In the genomic region with DNA sequence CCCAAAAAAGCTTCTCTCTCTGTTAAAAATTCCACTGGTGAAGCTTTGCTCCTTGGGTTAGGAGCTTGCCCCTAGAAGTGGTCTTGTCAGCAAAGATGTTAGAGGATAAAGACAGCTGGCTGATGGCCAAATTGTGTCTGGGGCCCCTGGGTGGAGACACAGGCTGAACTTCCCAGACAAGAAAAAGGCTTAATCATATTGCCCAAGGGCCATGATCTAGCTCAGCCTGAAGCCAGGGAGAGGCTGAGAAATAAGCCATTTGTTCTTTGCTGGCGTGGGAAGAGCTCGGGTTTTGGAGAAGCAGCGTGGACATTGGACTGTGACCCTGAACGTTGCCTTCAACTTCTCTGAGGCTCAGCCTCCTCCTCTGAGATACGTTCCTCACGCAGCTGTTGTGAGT, we compare ENCODE assay signal across 8 cellular contexts.
DNase-seq lines count a peak whose midpoint lies in the region; ATAC-seq and TF ChIP-seq lines count a peak whose summit lies in the region.

No MANE protein-coding gene starts in this region.

- no peaks in the 10 kb centered on the region for H3K9me2 ChIP-seq in hepatocyte (replicated peaks; ENCODE audit: insufficient read depth)

- H3K4me1 ChIP-seq in hepatocyte (ENCODE audit: insufficient read depth) (peaks cover 44% of the 10 kb centered on the region), tibial artery (peaks cover 0 to 79% (median 68%) of the 10 kb centered on the region in 4 donors)

- H3K36me3 ChIP-seq in hepatocyte (replicated peaks; ENCODE audit: insufficient read depth, low read depth) (no peaks in the 10 kb centered on the region), tibial artery (no peaks in the 10 kb centered on the region)

- H3K27me3 ChIP-seq in hepatocyte (no peaks in the 10 kb centered on the region), tibial artery (no peaks in the 10 kb centered on the region)

- no peaks in the 10 kb centered on the region for H3K79me2 ChIP-seq in hepatocyte

- peak overlapping the region; percentile 52 for H3K4me2 ChIP-seq in hepatocyte

- peak overlapping the region; percentile 89 for H3K27ac Mint-ChIP-seq in MCF 10A (ENCODE audit: low read depth, unreplicated experiment)

- 57% methylated on average over 6 of the region's 6 CpGs for WGBS in hepatocyte (ENCODE audit: low lambda C conversion rate, missing lambda C conversion rate)

- H3K9me3 Mint-ChIP-seq in MCF 10A (ENCODE audit: unreplicated experiment) = no peaks in the 10 kb centered on the region

- peaks cover 5% of the 10 kb centered on the region for H3K36me3 Mint-ChIP-seq in MCF 10A (ENCODE audit: insufficient read depth, unreplicated experiment)

- H2AFZ ChIP-seq in hepatocyte = no peak overlapping the region

- H3K9me3 ChIP-seq in hepatocyte (ENCODE audit: low read depth) (no peaks in the 10 kb centered on the region), tibial artery (no peaks in the 10 kb centered on the region)

- peak; percentile 91 for DNase-seq in M059J (ENCODE audit: low read depth)
- peak; percentile 93 for DNase-seq in MCF 10A (ENCODE audit: unreplicated experiment)
- peak; percentile 62 for DNase-seq in hepatocyte (ENCODE audit: low spot score)
- peak; percentile 59 to 68 for DNase-seq in tibial artery
- no peak for DNase-seq in superior temporal gyrus (ENCODE audit: extremely low spot score)
- DNase-seq in GDM1 (lab: John Stamatoyannopoulos, UW) = no peak
- DNase-seq in NCI-H1105 (lab: John Stamatoyannopoulos, UW) = no peak

- no peaks in the 10 kb centered on the region for H3K27me3 Mint-ChIP-seq in MCF 10A (ENCODE audit: insufficient read depth, unreplicated experiment)

- intact Hi-C loops in MCF 10A (cut with micrococcal nuclease) (loop anchor here (10.0 kb wide), 1 partner anchor 99 kb away; no protein-coding TSS in a partner anchor), tibial artery (cut with DNase I; ENCODE audit: low total_unique reads) (loop anchor here (10.0 kb wide), 2 partner anchors 81 to 151 kb away; partner anchors contain the start of gene ZFP36L2)

- H3K27ac ChIP-seq in hepatocyte (peak overlapping the region; percentile 87), tibial artery (peak overlapping the region; percentile 77 to 84)

- no peaks in the 10 kb centered on the region for H4K20me1 ChIP-seq in hepatocyte (ENCODE audit: insufficient read depth, poor library complexity, severe bottlenecking)

- BruUV-seq in MCF 10A (replicated peaks; lab: Mats Ljungman, UMichigan) = no TSS peak

- CTCF ChIA-PET in MCF 10A (lab: Yijun Ruan, JAX) = interaction anchor here (0.6 to 2.7 kb wide), 11 partner anchors 32 to 327 kb away, joined by 3 to 14 read pairs (median 3); no protein-coding TSS in a partner anchor

- peak overlapping the region; percentile 76 for H3K4me3 Mint-ChIP-seq in MCF 10A (ENCODE audit: unreplicated experiment)

- H3K4me1 Mint-ChIP-seq in MCF 10A (ENCODE audit: insufficient read depth, unreplicated experiment) = peaks cover 68% of the 10 kb centered on the region

- TF ChIP-seq CTCF in MCF 10A (IDR thresholded peaks at IDR 0.05; ENCODE audit: unreplicated experiment) (no peak), hepatocyte (IDR thresholded peaks at IDR 0.05; ENCODE audit: poor library complexity) (no peak), tibial artery (IDR thresholded peaks at IDR 0.05) (no peak)

- ATAC-seq in HG03196 (IDR thresholded peaks at IDR 0.05; ENCODE audit: unreplicated experiment) = no peak

- no peak overlapping the region for H3K4me3 ChIP-seq in hepatocyte
- H3K4me3 ChIP-seq in tibial artery = no peak overlapping the region

- POLR2A ChIA-PET in MCF 10A (lab: Yijun Ruan, JAX) = interaction anchor here (0.6 to 4.3 kb wide), 31 partner anchors 10 to 468 kb away, joined by 3 to 64 read pairs (median 5); partner anchors contain the start of gene ZFP36L2

Comparison
In these comparisons a context has a peak if more than half of its experiments do, and no peak if none do; other contexts are left out.
1. DNase-seq: peak in M059J (single experiment), MCF 10A (single experiment), hepatocyte (single experiment) and tibial artery (2 of 2); none in superior temporal gyrus (single experiment), GDM1 (single experiment) and NCI-H1105 (single experiment).